ENCODE assay signal across 2 cellular contexts in genomic region chr4:9971711-9972110, GRCh38.
TF ChIP-seq lines count a peak whose summit lies in the region.

No MANE protein-coding gene starts in this region.

TF ChIP-seq in HepG2, 621 proteins besides CTCF, POLR2A, EP300 and RAD21 (continued from another document):
- no peak for TF ChIP-seq PAXIP1 (CRISPR knock-in tag; conservative IDR thresholded peaks at IDR 0.05)
- no peak for TF ChIP-seq XRCC5 (optimal IDR thresholded peaks at IDR 0.05; ENCODE audit: low read length)
- no peak for TF ChIP-seq ZBTB7B (CRISPR knock-in tag; IDR thresholded peaks at IDR 0.05)
- TF ChIP-seq ZNF7 (CRISPR knock-in tag; IDR thresholded peaks at IDR 0.05): 0 out of 2 replicates have a peak, but pooled peaks have one; percentile 15
- TF ChIP-seq XBP1 (CRISPR knock-in tag; IDR thresholded peaks at IDR 0.05): no peak

TF ChIP-seq in SK-N-SH treated with all-trans-retinoic acid at 6 μM for 48 hours, 23 proteins besides CTCF, POLR2A, EP300 and RAD21 (continued from another document):
- no peak for TF ChIP-seq CREB5 (CRISPR knock-in tag; IDR thresholded peaks at IDR 0.05; ENCODE audit: low read depth)
- TF ChIP-seq ZC3H10 (CRISPR knock-in tag; IDR thresholded peaks at IDR 0.05): no peak
- no peak for TF ChIP-seq GLIS3 (CRISPR knock-in tag; IDR thresholded peaks at IDR 0.05)
